ENCODE assay signal across 2 cellular contexts in genomic region chrX:21775128-21775527, GRCh38. TPM values are rescaled to one million over a fixed set of nuclear protein-coding genes. Genes with fewer than 3 reads are reported as not detected.
"Had no signal": no experiment of that assay in that cellular context is flagged by ENCODE, and none has a peak within 500 bp of the region (broad histone marks: within the 10 kb centered on the region; RNA-seq: fewer than 3 reads in every experiment).

No MANE protein-coding gene starts in this region.

RNA-seq across cellular contexts. Expression of gene SMPX, which starts 17.2 kb away (rescaled TPM):
- total RNA-seq: G401, GM12878 had no signal
